In genomic region chr10:65306201-65306600, GRCh38 we compare ENCODE assay signal across 10 cellular contexts.
"Had no signal": no experiment of that assay in that cellular context is flagged by ENCODE, and none has a peak within 500 bp of the region (broad histone marks: within the 10 kb centered on the region; RNA-seq: fewer than 3 reads in every experiment).

No MANE protein-coding gene starts in this region.

- H3K27ac ChIP-seq: HL-60 had no signal

- H3K4me1 Mint-ChIP-seq: GM23338, IgD-negative memory B cell had no signal

- FAIRE-seq: H1, HepG2 had no signal

- H3K27ac Mint-ChIP-seq: GM23338, HFFc6, IgD-negative memory B cell had no signal

- H3K4me3 Mint-ChIP-seq: GM23338, HFFc6, IgD-negative memory B cell had no signal

- H3K4me1 ChIP-seq: HAP-1 had no signal

- H3K9me3 Mint-ChIP-seq: GM23338 had no signal

- H3K36me3 Mint-ChIP-seq: IgD-negative memory B cell had no signal

- H3K9me3 ChIP-seq: HAP-1 had no signal

- ATAC-seq: GM23338, HCT116, HepG2 had no signal

- H3K36me3 ChIP-seq: HAP-1 had no signal

- H3K27me3 Mint-ChIP-seq: IgD-negative memory B cell had no signal

- H3K4me3 ChIP-seq: GM23338, HAP-1 had no signal

- DNase-seq: H7, HFFc6, KBM-7 had no signal
